1 cellular context compared by ENCODE assay signal in genomic region chr1:45583666-45584350, GRCh38.
TF ChIP-seq lines count a peak whose summit lies in the region.

TSS of gene NASP (plus strand) at chr1:45584041. CDS start at chr1:45584147, 106 bp downstream.

TF ChIP-seq in HepG2, 621 proteins besides CTCF, POLR2A, EP300 and RAD21 (continued from another document):
- TF ChIP-seq ZNF142 (CRISPR knock-in tag; IDR thresholded peaks at IDR 0.05) (peak; percentile 25; the same call in 1 of the 2 replicates), HMG20A (CRISPR knock-in tag; IDR thresholded peaks at IDR 0.05; ENCODE audit: borderline replicate concordance) (no peak), MAZ (IDR thresholded peaks at IDR 0.05; ENCODE audit: borderline replicate concordance, low read depth, low read length) (0 out of 2 replicates have a peak, but pooled peaks have one; percentile 14), MAZ (CRISPR knock-in tag; IDR thresholded peaks at IDR 0.05; ENCODE audit: low read depth) (no peak), ZMAT5 (CRISPR knock-in tag; IDR thresholded peaks at IDR 0.05; ENCODE audit: borderline replicate concordance, low read depth) (0 out of 2 replicates have a peak, but pooled peaks have one; percentile 36), NAIF1 (CRISPR knock-in tag; IDR thresholded peaks at IDR 0.05; ENCODE audit: borderline replicate concordance) (no peak; the same call in 1 of the 2 replicates), TFDP1 (CRISPR knock-in tag; IDR thresholded peaks at IDR 0.05; ENCODE audit: borderline replicate concordance) (no peak), MATR3 (CRISPR knock-in tag; IDR thresholded peaks at IDR 0.05) (no peak), ZBTB4 (CRISPR knock-in tag; IDR thresholded peaks at IDR 0.05; ENCODE audit: borderline replicate concordance) (no peak), KLF15 (CRISPR knock-in tag; IDR thresholded peaks at IDR 0.05; ENCODE audit: borderline replicate concordance) (0 out of 2 replicates have a peak, but pooled peaks have one; percentile 22), SCMH1 (CRISPR knock-in tag; IDR thresholded peaks at IDR 0.05; ENCODE audit: borderline replicate concordance) (no peak), ZNF652 (CRISPR knock-in tag; IDR thresholded peaks at IDR 0.05; ENCODE audit: borderline replicate concordance, low read depth) (no peak), KLF12 (CRISPR knock-in tag; IDR thresholded peaks at IDR 0.05; ENCODE audit: borderline replicate concordance) (peak; percentile 32; the same call in 1 of the 2 replicates), ZFP82 (CRISPR knock-in tag; IDR thresholded peaks at IDR 0.05; ENCODE audit: borderline replicate concordance) (no peak; the same call in 1 of the 2 replicates), CHD4 (IDR thresholded peaks at IDR 0.05; ENCODE audit: borderline replicate concordance, low read length) (no peak), ZNF687 (CRISPR knock-in tag; IDR thresholded peaks at IDR 0.05) (no peak), SP140L (CRISPR knock-in tag; IDR thresholded peaks at IDR 0.05; ENCODE audit: borderline replicate concordance) (no peak; the same call in 1 of the 2 replicates), ZEB1 (IDR thresholded peaks at IDR 0.05; ENCODE audit: insufficient replicate concordance, low read depth) (no peak), HOXA3 (CRISPR knock-in tag; IDR thresholded peaks at IDR 0.05) (no peak; the same call in 1 of the 2 replicates), TRIM24 (CRISPR knock-in tag; IDR thresholded peaks at IDR 0.05) (no peak), ZNF737 (CRISPR knock-in tag; IDR thresholded peaks at IDR 0.05; ENCODE audit: borderline replicate concordance) (0 out of 2 replicates have a peak, but pooled peaks have one; percentile 37), AHR (CRISPR knock-in tag; IDR thresholded peaks at IDR 0.05) (no peak), NR3C1 (CRISPR knock-in tag; IDR thresholded peaks at IDR 0.05) (no peak), NBN (conservative IDR thresholded peaks at IDR 0.05) (no peak), FOXP4 (CRISPR knock-in tag; IDR thresholded peaks at IDR 0.05) (no peak), TGIF2 (CRISPR knock-in tag; IDR thresholded peaks at IDR 0.05) (peak; percentile 8; the same call in 1 of the 2 replicates), JARID2 (CRISPR knock-in tag; IDR thresholded peaks at IDR 0.05; ENCODE audit: insufficient replicate concordance) (no peak), ZNF678 (CRISPR knock-in tag; IDR thresholded peaks at IDR 0.05) (no peak), TEAD2 (CRISPR knock-in tag; IDR thresholded peaks at IDR 0.05) (no peak), IRF2 (CRISPR knock-in tag; IDR thresholded peaks at IDR 0.05) (no peak), PREB (CRISPR knock-in tag; IDR thresholded peaks at IDR 0.05) (no peak), TOPORS (CRISPR knock-in tag; IDR thresholded peaks at IDR 0.05) (no peak), FIP1L1 (IDR thresholded peaks at IDR 0.05; ENCODE audit: borderline replicate concordance, insufficient read depth, low read depth, low read length) (no peak), SMAD9 (CRISPR knock-in tag; IDR thresholded peaks at IDR 0.05) (no peak), ELK4 (CRISPR knock-in tag; IDR thresholded peaks at IDR 0.05; ENCODE audit: borderline replicate concordance) (no peak), FOXK2 (IDR thresholded peaks at IDR 0.05) (no peak), TCF12 (IDR thresholded peaks at IDR 0.05) (no peak), TCF12 (CRISPR knock-in tag; IDR thresholded peaks at IDR 0.05) (0 out of 2 replicates have a peak, but pooled peaks have one; percentile 20)
